25 cellular contexts compared by ENCODE assay signal in genomic region chr3:131277836-131278497, GRCh38.
DNase-seq lines count a peak whose midpoint lies in the region; ATAC-seq and TF ChIP-seq lines count a peak whose summit lies in the region.
"Had no signal": no experiment of that assay in that cellular context is flagged by ENCODE, and none has a peak within 500 bp of the region (broad histone marks: within the 10 kb centered on the region; RNA-seq: fewer than 3 reads in every experiment).

No MANE protein-coding gene starts in this region.

- in situ Hi-C loops in Caki2 (cut with HindIII; ENCODE audit: low pct_unique_long_range_greater_than_20kb, low sequenced_read_pairs): no loop called here

- TF ChIP-seq EP300 in stomach (IDR thresholded peaks at IDR 0.05): no peak

- intact Hi-C loops in stomach (cut with DNase I; ENCODE audit: low total_unique reads): no loop called here

- no peak for ATAC-seq in GM18517 (IDR thresholded peaks at IDR 0.05; ENCODE audit: unreplicated experiment)
- ATAC-seq in HG02852 (IDR thresholded peaks at IDR 0.05; ENCODE audit: unreplicated experiment): no peak
- ATAC-seq: activated CD4-positive, CD25-positive, alpha-beta regulatory T cell treated with anti-CD3 and anti-CD28 coated beads, Interleukin-2, amount 50 U/mL, for 24 hours; activated CD8-positive, alpha-beta T cell treated with anti-CD3 and anti-CD28 coated beads, Interleukin-2, amount 10 ng/mL, durations not matched to agents 7 days and 5 days; activated T-cell treated with anti-CD3 and anti-CD28 coated beads, Interleukin-2, amount 50 U/mL, for 4 hours; gastrocnemius medialis; natural killer cell; stimulated activated naive B cell treated with anti-CD40 and anti-IgM and Interleukin-4, amounts not matched to agents 10 μg/mL and 1 μg/mL and 100 μg/mL, for 72 hours had no signal

- H3K27ac ChIP-seq in stomach: no peak overlapping the region
- H3K27ac ChIP-seq: colonic mucosa, gastrocnemius medialis, SK-N-MC, thoracic aorta had no signal

- no peak for TF ChIP-seq POLR2A in stomach (IDR thresholded peaks at IDR 0.05)

- no peaks in the 10 kb centered on the region for H3K36me3 ChIP-seq in stomach
- H3K36me3 ChIP-seq: colonic mucosa, gastrocnemius medialis, thoracic aorta had no signal

- H3K9me3 ChIP-seq in stomach: no peaks in the 10 kb centered on the region
- H3K9me3 ChIP-seq: colonic mucosa, gastrocnemius medialis, thoracic aorta had no signal

- H3K4me3 ChIP-seq in choroid plexus epithelial cell (ENCODE audit: low read depth, low read length): no peak overlapping the region
- H3K4me3 ChIP-seq in stomach: no peak overlapping the region
- H3K4me3 ChIP-seq: colonic mucosa, gastrocnemius medialis, SK-N-MC, thoracic aorta had no signal

- peak; percentile 2 for DNase-seq in Caki2 (ENCODE audit: low read depth)
- peak; percentile 20 for DNase-seq in LHCN-M2 (ENCODE audit: low read depth)
- DNase-seq in choroid plexus epithelial cell (ENCODE audit: low read depth): peak; percentile 83
- DNase-seq in kidney tubule cell (ENCODE audit: low spot score): peak; percentile 46
- DNase-seq in AML-193 (lab: John Stamatoyannopoulos, UW): no peak
- no peak for DNase-seq in stomach
- DNase-seq: activated CD8-positive, alpha-beta T cell treated with anti-CD3 and anti-CD28 coated beads, Interleukin-2, amount 10 ng/mL, durations not matched to agents 7 days and 5 days; activated naive CD4-positive, alpha-beta T cell treated with anti-CD3 and anti-CD28 coated beads for 36 hours; activated T-cell treated with anti-CD3 and anti-CD28 coated beads, Interleukin-2, amount 50 U/mL, for 4 hours; anterior cingulate cortex; CD4-positive, CD25-positive, alpha-beta regulatory T cell; colonic mucosa; DMS153; gastrocnemius medialis; natural killer cell; NCI-H1417; NCI-H2107; NCI-H524; stimulated activated CD4-positive, alpha-beta T cell treated with anti-CD3 and anti-CD28 coated beads, Interleukin-2, amount 100 ng/mL, for 24 hours; stimulated activated naive B cell treated with anti-CD40 and anti-IgM and Interleukin-4, amounts not matched to agents 10 μg/mL and 1 μg/mL and 100 μg/mL, for 72 hours had no signal

- no peaks in the 10 kb centered on the region for H3K27me3 ChIP-seq in stomach
- H3K27me3 ChIP-seq: colonic mucosa, gastrocnemius medialis had no signal

- WGBS in stomach, 5 donors: 86 to 97% (median 96%) methylated on average over 2 of the region's 2 CpGs

- peak; percentile 24 for TF ChIP-seq CTCF in choroid plexus epithelial cell (conservative IDR thresholded peaks at IDR 0.05; ENCODE audit: low read depth, low read length)
- no peak for TF ChIP-seq CTCF in stomach (IDR thresholded peaks at IDR 0.05)

- H3K4me1 ChIP-seq in stomach: no peaks in the 10 kb centered on the region
- H3K4me1 ChIP-seq: colonic mucosa had no signal

Comparison
In these comparisons a context has a peak if more than half of its experiments do, and no peak if none do; other contexts are left out.
1. DNase-seq: peak in Caki2 (single experiment), LHCN-M2 (single experiment), choroid plexus epithelial cell (single experiment) and kidney tubule cell (single experiment); none in AML-193 (0 of 2) and stomach (single experiment).